Comparison of ENCODE assay signal across 8 cellular contexts in the genomic region with DNA sequence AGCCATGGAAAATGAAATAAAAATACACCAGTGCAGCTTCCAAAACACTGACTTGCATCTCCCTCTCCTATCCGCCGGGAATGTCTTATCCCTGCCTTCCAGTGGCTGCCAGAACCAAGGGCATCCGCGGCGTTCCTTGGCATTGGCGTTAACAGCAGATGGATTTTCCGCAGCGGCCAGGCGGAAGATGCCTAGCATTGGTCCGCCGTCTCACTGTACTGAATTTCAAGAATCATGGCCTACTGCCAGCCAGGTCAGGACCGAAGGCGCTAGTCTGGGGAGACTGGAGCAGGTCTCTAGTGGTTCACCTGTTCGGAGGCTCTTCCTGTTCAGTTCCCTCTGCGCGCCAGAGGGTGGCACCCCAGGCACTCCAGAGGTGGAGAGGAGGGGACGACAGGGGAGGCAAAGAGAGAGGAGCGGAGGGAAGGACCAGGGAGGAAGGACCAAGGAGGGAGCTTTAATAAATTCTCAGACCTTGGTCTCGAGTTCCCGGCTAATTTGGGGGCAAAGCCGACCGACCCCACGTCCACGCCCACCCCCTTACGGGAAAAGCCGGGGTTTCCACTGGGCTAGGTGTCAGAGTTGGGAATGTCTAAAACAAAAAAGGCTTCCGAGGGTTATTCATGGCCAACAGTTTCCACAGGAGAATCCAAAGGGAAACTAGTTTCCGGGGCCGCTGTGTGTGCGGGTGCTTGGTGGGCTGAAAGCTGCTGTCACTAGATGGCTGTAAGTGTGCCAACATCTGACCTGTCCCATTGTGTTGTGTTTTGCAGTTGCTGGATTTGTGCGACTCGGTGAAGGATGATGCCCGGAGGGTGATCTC. TPM values are rescaled to one million over a fixed set of nuclear protein-coding genes. Genes with fewer than 3 reads are reported as not detected.
DNase-seq lines count a peak whose midpoint lies in the region; ATAC-seq and TF ChIP-seq lines count a peak whose summit lies in the region.

No MANE protein-coding gene starts in this region.

- H3K4me1 ChIP-seq in osteoblast (ENCODE audit: insufficient read depth, low read length) = peaks cover 12% of the 10 kb centered on the region

- peak overlapping the region; percentile 47 for H3K4me3 Mint-ChIP-seq in activated naive CD8-positive, alpha-beta T cell treated with anti-CD3 and anti-CD28 coated beads for 36 hours
- H3K4me3 Mint-ChIP-seq in type B pancreatic cell = peak overlapping the region; percentile 92

- no peaks in the 10 kb centered on the region for H3K9me3 ChIP-seq in osteoblast (ENCODE audit: low read depth, low read length)

- H3K36me3 Mint-ChIP-seq in activated naive CD8-positive, alpha-beta T cell treated with anti-CD3 and anti-CD28 coated beads for 36 hours = no peaks in the 10 kb centered on the region
- no peaks in the 10 kb centered on the region for H3K36me3 Mint-ChIP-seq in type B pancreatic cell

- ATAC-seq in Right ventricle myocardium superior (ENCODE audit: poor library complexity) (peak; percentile 63), GM21367 (IDR thresholded peaks at IDR 0.05; ENCODE audit: unreplicated experiment) (no peak)

- H3K27me3 ChIP-seq in GM06990 (replicated peaks; ENCODE audit: control insufficient read depth, insufficient read depth, low read length) = peaks cover 3% of the 10 kb centered on the region
- H3K27me3 ChIP-seq in osteoblast (ENCODE audit: insufficient read depth, low read length) = peaks cover 67% of the 10 kb centered on the region

- H3K27ac ChIP-seq in osteoblast (ENCODE audit: low read depth, low read length) = no peak overlapping the region

- peaks cover 47% of the 10 kb centered on the region for H3K4me1 Mint-ChIP-seq in activated naive CD8-positive, alpha-beta T cell treated with anti-CD3 and anti-CD28 coated beads for 36 hours
- H3K4me1 Mint-ChIP-seq in type B pancreatic cell (ENCODE audit: unreplicated experiment) = peaks cover 16% of the 10 kb centered on the region

- no peaks in the 10 kb centered on the region for H4K20me1 ChIP-seq in osteoblast (ENCODE audit: insufficient read depth, low read length)

- H3K36me3 ChIP-seq in GM06990 (ENCODE audit: control insufficient read depth, insufficient read depth, low read length) (no peaks in the 10 kb centered on the region), osteoblast (ENCODE audit: insufficient read depth, low read length) (no peaks in the 10 kb centered on the region)

- H3K4me3 ChIP-seq in GM06990 (replicated peaks; ENCODE audit: low read depth, low read length) = no peak overlapping the region
- peak overlapping the region; percentile 62 for H3K4me3 ChIP-seq in osteoblast (ENCODE audit: insufficient read depth, low read length)

- no peaks in the 10 kb centered on the region for H3K9me3 Mint-ChIP-seq in activated naive CD8-positive, alpha-beta T cell treated with anti-CD3 and anti-CD28 coated beads for 36 hours
- H3K9me3 Mint-ChIP-seq in type B pancreatic cell = no peaks in the 10 kb centered on the region

- H3K4me2 ChIP-seq in osteoblast (ENCODE audit: insufficient read depth, low read length) = peak overlapping the region; percentile 88

- peak overlapping the region; percentile 27 for H2AFZ ChIP-seq in osteoblast (ENCODE audit: low read length)

- TF ChIP-seq CTCF in GM06990 (IDR thresholded peaks at IDR 0.05; ENCODE audit: insufficient read depth, low read length, poor library complexity, severe bottlenecking) = peak; percentile 94
- TF ChIP-seq CTCF in osteoblast (IDR thresholded peaks at IDR 0.05; ENCODE audit: extremely low read depth, low read depth, low read length) = peak; percentile 84
- peak; percentile 86 for TF ChIP-seq CTCF in type B pancreatic cell (conservative IDR thresholded peaks at IDR 0.05)

- intact Hi-C loops in Right ventricle myocardium superior (cut with DNase I) = loop anchor here (5.0 to 10.0 kb wide), 2 partner anchors 305 to 548 kb away; no protein-coding TSS in a partner anchor

- peak overlapping the region; percentile 86 for H3K27ac Mint-ChIP-seq in activated naive CD8-positive, alpha-beta T cell treated with anti-CD3 and anti-CD28 coated beads for 36 hours
- peak overlapping the region; percentile 86 for H3K27ac Mint-ChIP-seq in type B pancreatic cell

- no peaks in the 10 kb centered on the region for H3K79me2 ChIP-seq in osteoblast (ENCODE audit: insufficient read depth, low read length)

- DNase-seq in GM06990 (ENCODE audit: extremely low read depth, insufficient read length) (peak; percentile 52), MV-4-11 (lab: John Stamatoyannopoulos, UW) (peak; percentile 53), SKM-1 (lab: John Stamatoyannopoulos, UW; ENCODE audit: unreplicated experiment) (peak; percentile 63), Right ventricle myocardium superior (peak; percentile 82), osteoblast (ENCODE audit: insufficient read length, low spot score, missing footprints) (peak; percentile 98), type B pancreatic cell (ENCODE audit: extremely low spot score, unreplicated experiment) (peak; percentile 77)
- peak; percentile 72 for DNase-seq in activated naive CD8-positive, alpha-beta T cell treated with anti-CD3 and anti-CD28 coated beads for 36 hours

- peaks cover 53% of the 10 kb centered on the region for H3K27me3 Mint-ChIP-seq in activated naive CD8-positive, alpha-beta T cell treated with anti-CD3 and anti-CD28 coated beads for 36 hours
- peaks cover 58% of the 10 kb centered on the region for H3K27me3 Mint-ChIP-seq in type B pancreatic cell

RNA-seq across cellular contexts. Expression of gene BCL2L11, which starts 3.7 kb away (rescaled TPM):
- 10 to 100 TPM; 19.9 TPM for total RNA-seq in activated naive CD8-positive, alpha-beta T cell treated with anti-CD3 and anti-CD28 coated beads for 36 hours
- 10.8 TPM for total RNA-seq in Right ventricle myocardium superior
- 8.0 and 11.5 TPM in 2 replicates for total RNA-seq in osteoblast
- total RNA-seq in type B pancreatic cell (ENCODE audit: low replicate concordance) = 28.7 and 29.2 TPM in 2 replicates
